Comparison of ENCODE assay signal across 1 cellular context in the genomic region with DNA sequence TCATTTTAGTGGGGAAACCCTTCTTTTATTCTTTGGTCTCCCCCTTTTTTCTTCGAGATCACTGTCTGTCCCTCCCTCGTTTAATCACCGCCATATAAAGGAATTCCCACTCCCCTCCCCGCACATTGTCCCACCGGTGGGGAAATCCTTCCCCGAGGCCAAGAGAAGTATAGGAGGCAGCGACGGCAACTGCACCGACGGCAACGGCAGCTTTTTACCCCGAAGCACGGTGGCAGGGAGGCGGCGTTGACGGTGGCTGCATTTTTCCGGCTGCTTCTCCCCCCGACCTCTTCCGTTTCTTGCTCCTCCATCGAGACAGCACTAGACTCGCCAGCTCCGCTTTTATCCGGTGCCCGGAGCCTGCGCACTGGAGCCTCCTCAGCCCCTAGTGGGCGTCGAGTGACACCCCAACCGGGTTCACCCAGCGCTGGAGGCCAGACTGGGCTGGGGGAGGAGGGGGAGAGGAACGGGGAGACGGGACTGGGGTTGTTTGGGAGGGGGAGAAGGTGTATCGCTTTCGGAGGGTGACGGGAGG.
TF ChIP-seq lines count a peak whose summit lies in the region.

No MANE protein-coding gene starts in this region.

TF ChIP-seq in K562, 482 proteins besides CTCF, POLR2A, EP300 and RAD21 (continued from another document and continues in another):
- TF ChIP-seq, protein P1, sequence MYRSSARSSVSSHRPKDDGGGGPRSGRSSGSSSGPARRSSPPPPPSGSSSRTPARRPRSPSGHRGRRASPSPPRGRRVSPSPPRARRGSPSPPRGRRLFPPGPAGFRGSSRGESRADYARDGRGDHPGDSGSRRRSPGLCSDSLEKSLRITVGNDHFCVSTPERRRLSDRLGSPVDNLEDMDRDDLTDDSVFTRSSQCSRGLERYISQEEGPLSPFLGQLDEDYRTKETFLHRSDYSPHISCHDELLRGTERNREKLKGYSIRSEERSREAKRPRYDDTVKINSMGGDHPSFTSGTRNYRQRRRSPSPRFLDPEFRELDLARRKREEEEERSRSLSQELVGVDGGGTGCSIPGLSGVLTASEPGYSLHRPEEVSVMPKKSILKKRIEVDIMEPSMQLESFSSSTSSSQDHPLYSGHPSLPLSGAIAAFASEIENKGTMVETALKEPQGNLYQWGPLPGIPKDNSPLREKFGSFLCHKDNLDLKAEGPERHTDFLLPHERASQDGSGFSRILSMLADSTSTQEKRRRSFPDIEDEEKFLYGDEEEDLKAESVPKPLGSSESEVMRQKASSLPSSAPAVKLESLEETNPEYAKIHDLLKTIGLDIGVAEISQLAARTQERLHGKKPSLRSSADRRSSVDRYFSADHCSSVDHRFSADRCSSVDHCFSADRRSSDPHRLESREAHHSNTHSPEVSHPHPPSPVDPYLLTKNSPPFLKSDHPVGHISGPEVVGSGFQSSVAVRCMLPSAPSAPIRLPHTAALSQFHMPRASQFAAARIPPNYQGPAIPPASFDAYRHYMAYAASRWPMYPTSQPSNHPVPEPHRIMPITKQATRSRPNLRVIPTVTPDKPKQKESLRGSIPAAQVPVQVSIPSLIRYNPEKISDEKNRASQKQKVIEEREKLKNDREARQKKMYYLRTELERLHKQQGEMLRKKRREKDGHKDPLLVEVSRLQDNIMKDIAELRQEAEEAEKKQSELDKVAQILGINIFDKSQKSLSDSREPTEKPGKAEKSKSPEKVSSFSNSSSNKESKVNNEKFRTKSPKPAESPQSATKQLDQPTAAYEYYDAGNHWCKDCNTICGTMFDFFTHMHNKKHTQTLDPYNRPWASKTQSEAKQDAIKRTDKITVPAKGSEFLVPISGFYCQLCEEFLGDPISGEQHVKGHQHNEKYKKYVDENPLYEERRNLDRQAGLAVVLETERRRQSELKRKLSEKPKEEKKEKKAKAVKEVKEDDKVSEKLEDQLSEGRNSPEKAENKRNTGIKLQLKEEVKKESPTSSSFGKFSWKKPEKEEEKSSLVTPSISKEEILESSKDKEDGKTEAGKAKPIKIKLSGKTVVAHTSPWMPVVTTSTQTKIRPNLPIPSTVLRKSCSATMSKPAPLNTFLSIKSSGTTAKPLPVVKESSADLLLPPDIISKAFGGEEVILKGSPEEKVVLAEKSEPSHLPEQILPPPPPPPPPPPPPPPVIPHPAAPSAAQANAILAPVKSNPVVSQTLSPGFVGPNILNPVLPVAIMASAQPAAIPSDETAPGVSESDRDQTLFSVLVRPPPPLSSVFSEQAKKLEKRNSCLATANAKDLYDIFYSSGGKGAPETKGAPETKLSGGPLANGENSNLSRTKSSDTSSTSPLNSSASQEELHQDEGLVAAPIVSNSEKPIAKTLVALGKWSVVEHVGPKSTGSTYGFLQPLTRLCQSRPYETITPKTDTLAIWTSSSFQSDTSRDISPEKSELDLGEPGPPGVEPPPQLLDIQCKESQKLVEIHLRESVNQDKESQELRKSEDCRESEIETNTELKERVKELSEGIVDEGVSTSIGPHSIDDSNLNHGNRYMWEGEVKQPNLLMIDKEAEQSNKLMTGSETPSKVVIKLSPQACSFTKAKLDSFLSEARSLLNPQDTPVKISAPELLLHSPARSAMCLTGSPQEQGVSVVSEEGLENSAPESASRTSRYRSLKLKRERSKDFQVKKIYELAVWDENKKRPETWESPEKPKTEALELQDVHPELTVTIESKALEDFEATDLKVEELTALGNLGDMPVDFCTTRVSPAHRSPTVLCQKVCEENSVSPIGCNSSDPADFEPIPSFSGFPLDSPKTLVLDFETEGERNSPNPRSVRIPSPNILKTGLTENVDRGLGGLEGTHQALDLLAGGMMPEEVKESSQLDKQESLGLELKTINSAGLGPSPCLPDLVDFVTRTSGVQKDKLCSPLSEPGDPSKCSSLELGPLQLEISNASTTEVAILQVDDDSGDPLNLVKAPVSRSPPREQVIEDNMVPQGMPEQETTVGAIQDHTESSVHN (IDR thresholded peaks at IDR 0.05; ENCODE audit: borderline replicate concordance in 1 of 2, low read depth in 1 of 2): no peak
- 0 out of 2 replicates have a peak, but pooled peaks have one; percentile 20 for TF ChIP-seq ZNF444 (CRISPR knock-in tag; IDR thresholded peaks at IDR 0.05)
- 0 out of 2 replicates have a peak, but pooled peaks have one; percentile 8 for TF ChIP-seq TCF7L2 (IDR thresholded peaks at IDR 0.05; ENCODE audit: low read depth, low read length)
- TF ChIP-seq PML (IDR thresholded peaks at IDR 0.05; ENCODE audit: low read length): peak; percentile 80; the same call in 1 of the 2 replicates
- 0 out of 2 replicates have a peak, but pooled peaks have one; percentile 89 for TF ChIP-seq SREBF2 (CRISPR knock-in tag; IDR thresholded peaks at IDR 0.05)
- no peak for TF ChIP-seq SNRNP70 (optimal IDR thresholded peaks at IDR 0.05; ENCODE audit: low read depth, low read length)
- TF ChIP-seq, protein P2, sequence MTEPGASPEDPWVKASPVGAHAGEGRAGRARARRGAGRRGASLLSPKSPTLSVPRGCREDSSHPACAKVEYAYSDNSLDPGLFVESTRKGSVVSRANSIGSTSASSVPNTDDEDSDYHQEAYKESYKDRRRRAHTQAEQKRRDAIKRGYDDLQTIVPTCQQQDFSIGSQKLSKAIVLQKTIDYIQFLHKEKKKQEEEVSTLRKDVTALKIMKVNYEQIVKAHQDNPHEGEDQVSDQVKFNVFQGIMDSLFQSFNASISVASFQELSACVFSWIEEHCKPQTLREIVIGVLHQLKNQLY (CRISPR knock-in tag; conservative IDR thresholded peaks at IDR 0.05): peak in 1 of 2 experiments; percentile 85; a peak in 3 of 4 replicates
- TF ChIP-seq ZKSCAN8 (CRISPR knock-in tag; IDR thresholded peaks at IDR 0.05): no peak
- TF ChIP-seq PHB2 (IDR thresholded peaks at IDR 0.05; ENCODE audit: low read depth): peak; percentile 56
- TF ChIP-seq, protein P3, sequence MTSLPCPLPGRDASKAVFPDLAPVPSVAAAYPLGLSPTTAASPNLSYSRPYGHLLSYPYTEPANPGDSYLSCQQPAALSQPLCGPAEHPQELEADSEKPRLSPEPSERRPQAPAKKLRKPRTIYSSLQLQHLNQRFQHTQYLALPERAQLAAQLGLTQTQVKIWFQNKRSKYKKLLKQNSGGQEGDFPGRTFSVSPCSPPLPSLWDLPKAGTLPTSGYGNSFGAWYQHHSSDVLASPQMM (CRISPR knock-in tag; IDR thresholded peaks at IDR 0.05): no peak
- TF ChIP-seq MAFK (IDR thresholded peaks at IDR 0.05; ENCODE audit: low read length): no peak
- TF ChIP-seq, protein P4, sequence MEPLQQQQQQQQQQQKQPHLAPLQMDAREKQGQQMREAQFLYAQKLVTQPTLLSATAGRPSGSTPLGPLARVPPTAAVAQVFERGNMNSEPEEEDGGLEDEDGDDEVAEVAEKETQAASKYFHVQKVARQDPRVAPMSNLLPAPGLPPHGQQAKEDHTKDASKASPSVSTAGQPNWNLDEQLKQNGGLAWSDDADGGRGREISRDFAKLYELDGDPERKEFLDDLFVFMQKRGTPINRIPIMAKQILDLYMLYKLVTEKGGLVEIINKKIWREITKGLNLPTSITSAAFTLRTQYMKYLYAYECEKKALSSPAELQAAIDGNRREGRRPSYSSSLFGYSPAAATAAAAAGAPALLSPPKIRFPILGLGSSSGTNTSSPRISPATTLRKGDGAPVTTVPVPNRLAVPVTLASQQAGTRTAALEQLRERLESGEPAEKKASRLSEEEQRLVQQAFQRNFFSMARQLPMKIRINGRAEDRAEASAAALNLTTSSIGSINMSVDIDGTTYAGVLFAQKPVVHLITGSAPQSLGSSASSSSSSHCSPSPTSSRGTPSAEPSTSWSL (CRISPR knock-in tag; IDR thresholded peaks at IDR 0.05; ENCODE audit: borderline replicate concordance): 0 out of 2 replicates have a peak, but pooled peaks have one; percentile 58
- TF ChIP-seq, protein P5, sequence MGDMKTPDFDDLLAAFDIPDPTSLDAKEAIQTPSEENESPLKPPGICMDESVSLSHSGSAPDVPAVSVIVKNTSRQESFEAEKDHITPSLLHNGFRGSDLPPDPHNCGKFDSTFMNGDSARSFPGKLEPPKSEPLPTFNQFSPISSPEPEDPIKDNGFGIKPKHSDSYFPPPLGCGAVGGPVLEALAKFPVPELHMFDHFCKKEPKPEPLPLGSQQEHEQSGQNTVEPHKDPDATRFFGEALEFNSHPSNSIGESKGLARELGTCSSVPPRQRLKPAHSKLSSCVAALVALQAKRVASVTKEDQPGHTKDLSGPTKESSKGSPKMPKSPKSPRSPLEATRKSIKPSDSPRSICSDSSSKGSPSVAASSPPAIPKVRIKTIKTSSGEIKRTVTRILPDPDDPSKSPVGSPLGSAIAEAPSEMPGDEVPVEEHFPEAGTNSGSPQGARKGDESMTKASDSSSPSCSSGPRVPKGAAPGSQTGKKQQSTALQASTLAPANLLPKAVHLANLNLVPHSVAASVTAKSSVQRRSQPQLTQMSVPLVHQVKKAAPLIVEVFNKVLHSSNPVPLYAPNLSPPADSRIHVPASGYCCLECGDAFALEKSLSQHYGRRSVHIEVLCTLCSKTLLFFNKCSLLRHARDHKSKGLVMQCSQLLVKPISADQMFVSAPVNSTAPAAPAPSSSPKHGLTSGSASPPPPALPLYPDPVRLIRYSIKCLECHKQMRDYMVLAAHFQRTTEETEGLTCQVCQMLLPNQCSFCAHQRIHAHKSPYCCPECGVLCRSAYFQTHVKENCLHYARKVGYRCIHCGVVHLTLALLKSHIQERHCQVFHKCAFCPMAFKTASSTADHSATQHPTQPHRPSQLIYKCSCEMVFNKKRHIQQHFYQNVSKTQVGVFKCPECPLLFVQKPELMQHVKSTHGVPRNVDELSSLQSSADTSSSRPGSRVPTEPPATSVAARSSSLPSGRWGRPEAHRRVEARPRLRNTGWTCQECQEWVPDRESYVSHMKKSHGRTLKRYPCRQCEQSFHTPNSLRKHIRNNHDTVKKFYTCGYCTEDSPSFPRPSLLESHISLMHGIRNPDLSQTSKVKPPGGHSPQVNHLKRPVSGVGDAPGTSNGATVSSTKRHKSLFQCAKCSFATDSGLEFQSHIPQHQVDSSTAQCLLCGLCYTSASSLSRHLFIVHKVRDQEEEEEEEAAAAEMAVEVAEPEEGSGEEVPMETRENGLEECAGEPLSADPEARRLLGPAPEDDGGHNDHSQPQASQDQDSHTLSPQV (IDR thresholded peaks at IDR 0.05): no peak
- 0 out of 2 replicates have a peak, but pooled peaks have one; percentile 10 for TF ChIP-seq ZNF253 (CRISPR knock-in tag; conservative IDR thresholded peaks at IDR 0.05)
- no peak; the same call in 1 of the 2 replicates for TF ChIP-seq ZNF830 (CRISPR knock-in tag; IDR thresholded peaks at IDR 0.05)
- no peak for TF ChIP-seq CBX1 (IDR thresholded peaks at IDR 0.05; ENCODE audit: low read depth)
- no peak for TF ChIP-seq ZC3H11A (IDR thresholded peaks at IDR 0.05; ENCODE audit: low read depth, low read length)
- TF ChIP-seq PHB (CRISPR knock-in tag; IDR thresholded peaks at IDR 0.05): no peak
- peak; percentile 56; the same call in 1 of the 2 replicates for TF ChIP-seq ARID2 (IDR thresholded peaks at IDR 0.05)
- no peak for TF ChIP-seq NCOR1 (IDR thresholded peaks at IDR 0.05)
- TF ChIP-seq CXXC5 (CRISPR knock-in tag; IDR thresholded peaks at IDR 0.05): no peak
- TF ChIP-seq NR1H2 (CRISPR knock-in tag; IDR thresholded peaks at IDR 0.05): peak; percentile 90
- no peak for TF ChIP-seq HNRNPLL (IDR thresholded peaks at IDR 0.05; ENCODE audit: low read depth, low read length, poor library complexity, severe bottlenecking)
- no peak for TF ChIP-seq ATF7 (IDR thresholded peaks at IDR 0.05)
- TF ChIP-seq TCF3 (CRISPR knock-in tag; IDR thresholded peaks at IDR 0.05): peak; percentile 5; the same call in 1 of the 2 replicates
- no peak for TF ChIP-seq BRF1 (IDR thresholded peaks at IDR 0.05; ENCODE audit: borderline replicate concordance, extremely low read depth, insufficient read length)
- no peak for TF ChIP-seq YBX1 (IDR thresholded peaks at IDR 0.05)
- TF ChIP-seq MAFF (IDR thresholded peaks at IDR 0.05; ENCODE audit: low read length): 0 out of 2 replicates have a peak, but pooled peaks have one; percentile 1
- TF ChIP-seq NR2C1 (IDR thresholded peaks at IDR 0.05): no peak
- TF ChIP-seq NR2C1 (tag; IDR thresholded peaks at IDR 0.05): peak; percentile 58; the same call in 1 of the 2 replicates
- TF ChIP-seq, protein P6, sequence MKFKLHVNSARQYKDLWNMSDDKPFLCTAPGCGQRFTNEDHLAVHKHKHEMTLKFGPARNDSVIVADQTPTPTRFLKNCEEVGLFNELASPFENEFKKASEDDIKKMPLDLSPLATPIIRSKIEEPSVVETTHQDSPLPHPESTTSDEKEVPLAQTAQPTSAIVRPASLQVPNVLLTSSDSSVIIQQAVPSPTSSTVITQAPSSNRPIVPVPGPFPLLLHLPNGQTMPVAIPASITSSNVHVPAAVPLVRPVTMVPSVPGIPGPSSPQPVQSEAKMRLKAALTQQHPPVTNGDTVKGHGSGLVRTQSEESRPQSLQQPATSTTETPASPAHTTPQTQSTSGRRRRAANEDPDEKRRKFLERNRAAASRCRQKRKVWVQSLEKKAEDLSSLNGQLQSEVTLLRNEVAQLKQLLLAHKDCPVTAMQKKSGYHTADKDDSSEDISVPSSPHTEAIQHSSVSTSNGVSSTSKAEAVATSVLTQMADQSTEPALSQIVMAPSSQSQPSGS (CRISPR knock-in tag; IDR thresholded peaks at IDR 0.05): peak; percentile 2; the same call in 1 of the 2 replicates
- TF ChIP-seq ZNF695 (CRISPR knock-in tag; IDR thresholded peaks at IDR 0.05): no peak; the same call in none of the 2 replicates
- 0 out of 2 replicates have a peak, but pooled peaks have one; percentile 21 for TF ChIP-seq JUN (IDR thresholded peaks at IDR 0.05; ENCODE audit: borderline replicate concordance, low read depth, low read length)
- peak; percentile 66; the same call in 1 of the 2 replicates for TF ChIP-seq JUN (CRISPR knock-in tag; IDR thresholded peaks at IDR 0.05; ENCODE audit: borderline replicate concordance)
- TF ChIP-seq TEAD4 (IDR thresholded peaks at IDR 0.05; ENCODE audit: low read length): peak; percentile 24; the same call in 1 of the 2 replicates
- TF ChIP-seq TEAD4 (CRISPR knock-in tag; IDR thresholded peaks at IDR 0.05; ENCODE audit: borderline replicate concordance): peak; percentile 75; the same call in 1 of the 2 replicates
- TF ChIP-seq NR3C1 (CRISPR knock-in tag; IDR thresholded peaks at IDR 0.05): no peak
- peak; percentile 12 to 84 for TF ChIP-seq FOXA3 (CRISPR knock-in tag; conservative IDR thresholded peaks at IDR 0.05 in 1 of 2, IDR thresholded peaks at IDR 0.05 in 1 of 2)
- TF ChIP-seq, protein P7, sequence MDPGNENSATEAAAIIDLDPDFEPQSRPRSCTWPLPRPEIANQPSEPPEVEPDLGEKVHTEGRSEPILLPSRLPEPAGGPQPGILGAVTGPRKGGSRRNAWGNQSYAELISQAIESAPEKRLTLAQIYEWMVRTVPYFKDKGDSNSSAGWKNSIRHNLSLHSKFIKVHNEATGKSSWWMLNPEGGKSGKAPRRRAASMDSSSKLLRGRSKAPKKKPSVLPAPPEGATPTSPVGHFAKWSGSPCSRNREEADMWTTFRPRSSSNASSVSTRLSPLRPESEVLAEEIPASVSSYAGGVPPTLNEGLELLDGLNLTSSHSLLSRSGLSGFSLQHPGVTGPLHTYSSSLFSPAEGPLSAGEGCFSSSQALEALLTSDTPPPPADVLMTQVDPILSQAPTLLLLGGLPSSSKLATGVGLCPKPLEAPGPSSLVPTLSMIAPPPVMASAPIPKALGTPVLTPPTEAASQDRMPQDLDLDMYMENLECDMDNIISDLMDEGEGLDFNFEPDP (CRISPR knock-in tag; IDR thresholded peaks at IDR 0.05): no peak; the same call in none of the 2 replicates
- peak; percentile 94; the same call in 1 of the 2 replicates for TF ChIP-seq SRSF3 (IDR thresholded peaks at IDR 0.05; ENCODE audit: insufficient read depth, low read length)
- TF ChIP-seq, protein P8, sequence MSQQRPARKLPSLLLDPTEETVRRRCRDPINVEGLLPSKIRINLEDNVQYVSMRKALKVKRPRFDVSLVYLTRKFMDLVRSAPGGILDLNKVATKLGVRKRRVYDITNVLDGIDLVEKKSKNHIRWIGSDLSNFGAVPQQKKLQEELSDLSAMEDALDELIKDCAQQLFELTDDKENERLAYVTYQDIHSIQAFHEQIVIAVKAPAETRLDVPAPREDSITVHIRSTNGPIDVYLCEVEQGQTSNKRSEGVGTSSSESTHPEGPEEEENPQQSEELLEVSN (IDR thresholded peaks at IDR 0.05; ENCODE audit: borderline replicate concordance in 1 of 2, extremely low read depth in 1 of 2, insufficient read depth in 1 of 2, insufficient read length in 1 of 2, low read depth in 1 of 2, low read length in 1 of 2, poor library complexity in 1 of 2, severe bottlenecking in 1 of 2): no peak
